ENCODE assay signal across 9 cellular contexts in the genomic region with DNA sequence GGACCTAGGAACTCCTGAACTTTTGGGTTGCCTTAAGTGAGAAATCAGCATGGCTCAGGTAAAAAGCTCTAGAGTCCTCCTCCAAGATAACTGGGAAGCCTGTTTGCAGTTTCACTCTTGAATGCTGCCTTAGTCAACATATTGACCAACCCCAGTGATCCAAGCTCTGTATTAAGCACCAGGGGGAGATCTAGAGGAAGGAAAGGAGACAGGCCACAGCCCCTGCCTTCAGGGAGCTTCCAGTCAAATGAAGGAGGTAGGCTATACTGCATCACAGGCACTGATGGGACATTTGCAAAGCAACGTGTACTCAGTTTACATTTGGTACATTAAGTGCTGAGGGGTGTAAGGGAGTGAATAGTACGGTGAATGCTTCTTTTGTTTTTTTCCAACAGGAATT. TPM values are rescaled to one million over a fixed set of nuclear protein-coding genes. Genes with fewer than 3 reads are reported as not detected.
DNase-seq lines count a peak whose midpoint lies in the region; ATAC-seq and TF ChIP-seq lines count a peak whose summit lies in the region.
"Had no signal": no experiment of that assay in that cellular context is flagged by ENCODE, and none has a peak within 500 bp of the region (broad histone marks: within the 10 kb centered on the region; RNA-seq: fewer than 3 reads in every experiment).

No MANE protein-coding gene starts in this region.

- H3K27ac Mint-ChIP-seq in naive thymus-derived CD8-positive, alpha-beta T cell, result peak overlapping the region; percentile 30 to 99 (median 93)

- peaks cover 0 to 54% (median 10%) of the 10 kb centered on the region in 3 donors for H3K36me3 Mint-ChIP-seq in naive thymus-derived CD8-positive, alpha-beta T cell

- peak overlapping the region; percentile 82 for H3K27ac ChIP-seq in KOPT-K1 (ENCODE audit: low read depth, low read length, poor library complexity, severe bottlenecking)

- TF ChIP-seq CTCF in AG10803 (conservative IDR thresholded peaks at IDR 0.05; ENCODE audit: low read length), result no peak
- no peak for TF ChIP-seq CTCF in cardiac fibroblast (IDR thresholded peaks at IDR 0.05; ENCODE audit: low read depth, low read length)

- POLR2A ChIA-PET in naive thymus-derived CD8-positive, alpha-beta T cell (lab: Charles Lee), result interaction anchor here (0.8 to 17.2 kb wide), 12 partner anchors 9 to 139 kb away, joined by 3 to 338 read pairs (median 16); partner anchors contain the start of genes AAAS, ESPL1, ITGB7 and MYG1

- peak overlapping the region; percentile 84 for H3K4me3 ChIP-seq in AG10803 (ENCODE audit: low read length)
- H3K4me3 ChIP-seq in cardiac fibroblast (replicated peaks in 1 of 2; ENCODE audit: low read depth in 2 of 2, low read length in 2 of 2), result peak overlapping the region; percentile 67 to 81

- ATAC-seq in naive thymus-derived CD8-positive, alpha-beta T cell, result no peak
- no peak for ATAC-seq in HG02678 (IDR thresholded peaks at IDR 0.05; ENCODE audit: unreplicated experiment)

- no peaks in the 10 kb centered on the region for H3K27me3 Mint-ChIP-seq in naive thymus-derived CD8-positive, alpha-beta T cell

- no peaks in the 10 kb centered on the region for H3K9me3 ChIP-seq in KOPT-K1 (ENCODE audit: insufficient read depth, low read length, poor library complexity, severe bottlenecking)

- H3K4me1 Mint-ChIP-seq in naive thymus-derived CD8-positive, alpha-beta T cell, result peaks cover 31 to 78% (median 59%) of the 10 kb centered on the region in 4 donors

- peaks cover 54% of the 10 kb centered on the region for H3K36me3 ChIP-seq in KOPT-K1 (ENCODE audit: insufficient read depth, low read length)

- H3K4me3 Mint-ChIP-seq in naive thymus-derived CD8-positive, alpha-beta T cell, result peak overlapping the region; percentile 90 to 97 (median 91)

- DNase-seq in AG10803 (ENCODE audit: low read depth) (no peak), cardiac fibroblast (ENCODE audit: low read depth in 2 of 2) (no peak), germinal center (ENCODE audit: low spot score) (no peak), GDM1 (lab: John Stamatoyannopoulos, UW) (no peak), C1 segment of cervical spinal cord (lab: John Stamatoyannopoulos, UW) (no peak)
- no peak for DNase-seq in naive thymus-derived CD8-positive, alpha-beta T cell

- no peaks in the 10 kb centered on the region for H3K9me3 Mint-ChIP-seq in naive thymus-derived CD8-positive, alpha-beta T cell

RNA-seq across cellular contexts. Expression of gene CSAD, which starts 1.2 kb away (rescaled TPM):
- 10 to 100 TPM; 50.8 to 53.4 TPM for total RNA-seq in naive thymus-derived CD8-positive, alpha-beta T cell
- 1 to 10 TPM; 1.1 to 1.3 (median 1.2) TPM for polyA plus RNA-seq in naive thymus-derived CD8-positive, alpha-beta T cell

RNA-seq across cellular contexts. Expression of gene ZNF740, which starts 1.4 kb away (rescaled TPM):
- total RNA-seq in naive thymus-derived CD8-positive, alpha-beta T cell, result 100 to 1,000 TPM; 112 to 113 TPM
- polyA plus RNA-seq in naive thymus-derived CD8-positive, alpha-beta T cell, result 1 to 10 TPM; 2.8 to 3.5 (median 3.1) TPM

RNA-seq across cellular contexts. Expression of gene ITGB7, which starts 25.1 kb away (rescaled TPM):
- 100 to 1,000 TPM; 353 to 362 TPM for total RNA-seq in naive thymus-derived CD8-positive, alpha-beta T cell
- polyA plus RNA-seq in naive thymus-derived CD8-positive, alpha-beta T cell, result 100 to 1,000 TPM; 202 to 219 (median 206) TPM
- total RNA-seq: HT1080 had no signal

RNA-seq across cellular contexts. Expression of gene RARG, which starts 50.1 kb away (rescaled TPM):
- 10 to 100 TPM; 57.8 to 60.4 TPM for total RNA-seq in naive thymus-derived CD8-positive, alpha-beta T cell
- 10 to 100 TPM in 1 of 3 donors, 1 to 10 TPM in 2; 1.6 to 12.7 (median 3.8) TPM for polyA plus RNA-seq in naive thymus-derived CD8-positive, alpha-beta T cell
